ENCODE assay signal across 9 cellular contexts in the genomic region with DNA sequence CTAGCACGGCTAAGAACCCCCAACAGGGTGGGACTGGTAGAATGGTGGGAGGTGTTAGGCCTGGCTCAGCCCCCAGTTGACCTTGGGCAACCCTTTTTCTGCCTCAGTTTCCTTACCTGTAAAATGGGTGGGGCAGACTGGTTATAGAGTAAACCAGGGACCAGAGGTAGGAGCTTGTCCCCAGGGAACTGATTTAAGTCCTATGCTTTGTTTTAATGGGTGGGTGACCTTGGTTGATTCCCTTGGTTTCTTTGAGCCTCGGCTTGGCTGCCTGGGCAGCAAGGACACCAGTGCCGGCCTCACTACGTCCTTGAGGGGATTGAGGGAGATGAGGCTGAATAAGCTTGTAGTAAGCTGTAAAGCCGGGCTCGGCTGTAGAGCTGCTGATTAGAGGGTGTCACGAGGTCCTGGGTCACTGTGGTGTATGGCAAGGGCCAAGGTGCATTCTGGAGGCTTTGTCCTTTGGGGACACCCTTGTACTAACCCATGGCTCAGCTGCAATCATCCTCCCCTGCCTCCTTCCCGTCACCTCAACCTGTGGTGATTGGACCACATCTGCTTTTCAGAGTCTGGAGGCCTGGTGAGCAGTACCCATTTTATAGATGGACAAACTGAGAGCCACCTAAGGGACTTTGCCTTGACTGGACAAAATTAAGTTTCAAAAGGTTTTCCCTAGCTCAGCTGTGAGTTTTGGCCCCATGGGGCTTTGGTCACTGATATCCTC. TPM values are rescaled to one million over a fixed set of nuclear protein-coding genes. Genes with fewer than 3 reads are reported as not detected.
DNase-seq lines count a peak whose midpoint lies in the region; ATAC-seq and TF ChIP-seq lines count a peak whose summit lies in the region.
"Had no signal": no experiment of that assay in that cellular context is flagged by ENCODE, and none has a peak within 500 bp of the region (broad histone marks: within the 10 kb centered on the region; RNA-seq: fewer than 3 reads in every experiment).

No MANE protein-coding gene starts in this region.

- no peaks in the 10 kb centered on the region for H3K9me3 Mint-ChIP-seq in activated naive CD8-positive, alpha-beta T cell (ENCODE audit: low read depth)
- H3K9me3 Mint-ChIP-seq in type B pancreatic cell, result no peaks in the 10 kb centered on the region

- 73% methylated on average over 8 of the region's 8 CpGs for WGBS in mesenchymal stem cell

- no peaks in the 10 kb centered on the region for H3K27me3 Mint-ChIP-seq in activated naive CD8-positive, alpha-beta T cell
- H3K27me3 Mint-ChIP-seq in type B pancreatic cell, result peaks cover 6% of the 10 kb centered on the region

- H3K14ac ChIP-seq in mesenchymal stem cell (ENCODE audit: low read length in 2 of 2), result peak overlapping the region in 1 of 2 experiments; percentile 41

- H2BK12ac ChIP-seq in mesenchymal stem cell (ENCODE audit: low read length in 2 of 2), result peak overlapping the region; percentile 32 to 45

- H3K23ac ChIP-seq in mesenchymal stem cell (ENCODE audit: low read length in 2 of 2), result peak overlapping the region in 1 of 2 experiments; percentile 63

- peaks cover 2% of the 10 kb centered on the region for H3K36me3 Mint-ChIP-seq in activated naive CD8-positive, alpha-beta T cell
- H3K36me3 Mint-ChIP-seq in type B pancreatic cell, result peaks cover 3% of the 10 kb centered on the region

- H3K9ac ChIP-seq in mesenchymal stem cell (ENCODE audit: low read length), result peak overlapping the region; percentile 85

- peak overlapping the region; percentile 42 to 78 for H3K18ac ChIP-seq in mesenchymal stem cell (ENCODE audit: low read depth in 1 of 2, low read length in 2 of 2)

- H3K27ac Mint-ChIP-seq in activated naive CD8-positive, alpha-beta T cell, result peak overlapping the region; percentile 67
- H3K27ac Mint-ChIP-seq in type B pancreatic cell, result peak overlapping the region; percentile 94

- no peak overlapping the region for H2BK120ac ChIP-seq in mesenchymal stem cell (ENCODE audit: low read depth, low read length)

- H3K4me3 Mint-ChIP-seq in activated naive CD8-positive, alpha-beta T cell, result peak overlapping the region; percentile 100
- peak overlapping the region; percentile 100 for H3K4me3 Mint-ChIP-seq in type B pancreatic cell

- H3K79me1 ChIP-seq in mesenchymal stem cell (replicated peaks; ENCODE audit: low read length, poor library complexity, severe bottlenecking), result peaks cover 2% of the 10 kb centered on the region

- DNase-seq in cardiac muscle cell (ENCODE audit: low read depth in 1 of 2, low spot score in 1 of 2) (no peak), left cardiac atrium (no peak), mesenchymal stem cell (no peak), type B pancreatic cell (ENCODE audit: extremely low spot score, unreplicated experiment) (no peak), NCI-H1417 treated with DMSO at 0.1 percent for 48 hours (lab: John Stamatoyannopoulos, UW) (no peak), T1000 (lab: John Stamatoyannopoulos, UW) (no peak), NCI-H1105 treated with DMSO at 0.1 percent for 48 hours (lab: John Stamatoyannopoulos, UW) (no peak)
- DNase-seq: effector CD8-positive, alpha-beta T cell had no signal

- no peak overlapping the region for H2AFZ ChIP-seq in mesenchymal stem cell (ENCODE audit: low read depth, low read length)

- H3K36me3 ChIP-seq in cardiac muscle cell (no peaks in the 10 kb centered on the region), mesenchymal stem cell (ENCODE audit: control insufficient read depth in 1 of 2, insufficient read depth in 2 of 2, low read depth in 1 of 2, low read length in 2 of 2) (peaks cover 0 to 14% of the 10 kb centered on the region in 2 experiments)

- no peak overlapping the region for H2BK15ac ChIP-seq in mesenchymal stem cell (ENCODE audit: low read depth, poor library complexity, severe bottlenecking)

- H2AK5ac ChIP-seq in mesenchymal stem cell (ENCODE audit: low read length, severe bottlenecking), result no peak overlapping the region

- H4K8ac ChIP-seq in mesenchymal stem cell (ENCODE audit: low read length), result no peak overlapping the region

- peak overlapping the region; percentile 77 for H3K4me2 ChIP-seq in mesenchymal stem cell (ENCODE audit: low read length, poor library complexity, severe bottlenecking)

- TF ChIP-seq CTCF in cardiac muscle cell (IDR thresholded peaks at IDR 0.05; ENCODE audit: low read depth, low read length) (no peak), type B pancreatic cell (conservative IDR thresholded peaks at IDR 0.05) (no peak)

- peak overlapping the region in 1 of 2 experiments; percentile 5 for H3K4ac ChIP-seq in mesenchymal stem cell (ENCODE audit: low read depth in 1 of 2, low read length in 2 of 2)

- peak overlapping the region; percentile 76 for H4K91ac ChIP-seq in mesenchymal stem cell (ENCODE audit: low read length)

- H3K27me3 ChIP-seq in cardiac muscle cell (peaks cover 4% of the 10 kb centered on the region), mesenchymal stem cell (ENCODE audit: control insufficient read depth in 1 of 2, insufficient read depth in 1 of 2, low read length in 2 of 2) (peaks cover 0 to 4% of the 10 kb centered on the region in 2 experiments)

- no peaks in the 10 kb centered on the region for H3K9me3 ChIP-seq in cardiac muscle cell (ENCODE audit: low read depth)
- no peaks in the 10 kb centered on the region for H3K9me3 ChIP-seq in mesenchymal stem cell (ENCODE audit: control insufficient read depth, low read length)

- ATAC-seq in left cardiac atrium, result no peak

- H3K4me1 Mint-ChIP-seq in activated naive CD8-positive, alpha-beta T cell (ENCODE audit: low read depth), result peaks cover 48% of the 10 kb centered on the region
- H3K4me1 Mint-ChIP-seq in type B pancreatic cell (ENCODE audit: unreplicated experiment), result peaks cover 19% of the 10 kb centered on the region

- H3K27ac ChIP-seq in cardiac muscle cell (no peak overlapping the region), mesenchymal stem cell (ENCODE audit: low read length, poor library complexity, severe bottlenecking) (no peak overlapping the region)

- peak overlapping the region; percentile 65 for H3K4me3 ChIP-seq in cardiac muscle cell
- peak overlapping the region; percentile 60 to 97 for H3K4me3 ChIP-seq in mesenchymal stem cell (ENCODE audit: insufficient read depth in 1 of 2, low read depth in 1 of 2, low read length in 2 of 2)

- intact Hi-C loops in left cardiac atrium (cut with DNase I), result no loop called here

- H3K4me1 ChIP-seq in cardiac muscle cell (ENCODE audit: low read depth), result peaks cover 11% of the 10 kb centered on the region
- H3K4me1 ChIP-seq in mesenchymal stem cell (ENCODE audit: control insufficient read depth, insufficient read depth, low read depth, low read length), result peaks cover 36% of the 10 kb centered on the region

- no peak overlapping the region for H2BK5ac ChIP-seq in mesenchymal stem cell (ENCODE audit: low read depth, low read length, poor library complexity, severe bottlenecking)

RNA-seq across cellular contexts. Expression of a gene that starts 2.2 kb away (rescaled TPM):
- total RNA-seq in cardiac muscle cell, result 9.6 and 19.7 TPM in 2 replicates
- 5.4 and 11.8 TPM in 2 replicates for polyA plus RNA-seq in cardiac muscle cell
- total RNA-seq in left cardiac atrium, result 100 to 1,000 TPM in 1 of 2 donors, 10 to 100 TPM in 1; 24.4 to 180 TPM
- 34.8 TPM for polyA plus RNA-seq in mesenchymal stem cell (2013, experiment 1 of 2)
- polyA plus RNA-seq in mesenchymal stem cell (2013, experiment 2 of 2), result 33.8 TPM
- 24.5 and 30.3 TPM in 2 replicates for total RNA-seq in type B pancreatic cell (ENCODE audit: low replicate concordance)
